In the genomic region with DNA sequence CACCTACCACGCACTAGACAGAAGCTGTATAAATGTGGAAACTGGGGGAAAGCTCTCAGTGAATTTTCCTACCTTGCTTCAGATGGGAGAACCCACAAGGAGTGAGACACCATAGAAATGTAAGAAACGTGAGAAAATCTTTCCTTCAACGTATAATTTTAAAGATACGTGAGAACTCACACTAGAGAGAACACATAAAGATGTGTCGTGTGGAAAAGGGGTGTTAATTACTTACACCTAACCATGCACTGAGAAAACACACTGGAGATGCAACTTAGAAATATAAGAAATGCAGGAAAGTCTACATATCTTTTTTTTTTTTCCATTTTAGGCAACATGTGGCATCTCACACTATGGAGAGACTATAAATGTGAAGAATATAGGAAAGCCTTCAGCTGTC, we compare ENCODE assay signal across 27 cellular contexts.
"Had no signal": no experiment of that assay in that cellular context is flagged by ENCODE, and none has a peak within 500 bp of the region (broad histone marks: within the 10 kb centered on the region; RNA-seq: fewer than 3 reads in every experiment).

No MANE protein-coding gene starts in this region.

- H3K27me3 ChIP-seq: stomach, suprapubic skin, testis, thyroid gland, tibial artery, tibial nerve, transverse colon, upper lobe of left lung, upper lobe of right lung, uterus, vagina had no signal

- H3K36me3 ChIP-seq: stomach, suprapubic skin, thoracic aorta, thyroid gland, tibial artery, tibial nerve, transverse colon, upper lobe of left lung, upper lobe of right lung, uterus, vagina had no signal

- ATAC-seq: stimulated activated effector memory CD8-positive, alpha-beta T cell treated with anti-CD3 and anti-CD28 coated beads, Interleukin-12 subunit alpha, Interleukin-12 subunit beta, amount 100 ng/mL, for 72 hours; stimulated activated memory B cell treated with anti-CD40 and anti-IgM and Interleukin-4, amounts not matched to agents 10 μg/mL and 1 μg/mL and 100 μg/mL, for 72 hours; stimulated activated naive B cell treated with anti-CD40 and anti-IgM and Interleukin-4, amounts not matched to agents 10 μg/mL and 1 μg/mL and 100 μg/mL, for 72 hours; stimulated activated naive CD8-positive, alpha-beta T cell treated with anti-CD3 and anti-CD28 coated beads, Interleukin-15, amount 100 ng/mL, for 72 hours; stimulated activated naive CD8-positive, alpha-beta T cell treated with anti-CD3 and anti-CD28 coated beads, Interleukin-15, Interleukin-2, amounts not matched to agents 100 U/mL and 50 U/mL, for 24 hours; upper lobe of right lung had no signal

- H3K4me1 ChIP-seq: stomach, suprapubic skin, testis, thyroid gland, tibial artery, tibial nerve, transverse colon, upper lobe of left lung, upper lobe of right lung, uterus, vagina had no signal

- DNase-seq: stimulated activated CD4-positive, alpha-beta T cell treated with anti-CD3 and anti-CD28 coated beads, Interleukin-2, amount 100 ng/mL, for 48 hours; stimulated activated CD4-positive, alpha-beta T cell treated with anti-CD3 and anti-CD28 coated beads, Interleukin-4, amount 100 ng/mL, for 1 hour; stimulated activated CD4-positive, alpha-beta T cell treated with anti-CD3 and anti-CD28 coated beads, Interleukin-4, amount 100 ng/mL, for 24 hours; stimulated activated CD4-positive, alpha-beta T cell treated with anti-CD3 and anti-CD28 coated beads, Interleukin-4, amount 100 ng/mL, for 4 hours; stimulated activated CD8-positive, alpha-beta memory T cell treated with anti-CD3 and anti-CD28 coated beads, Interleukin-4, amount 100 ng/mL, for 48 hours; stimulated activated naive B cell treated with anti-CD40 and anti-IgM and Interleukin-4, amounts not matched to agents 10 μg/mL and 1 μg/mL and 100 μg/mL, for 72 hours; stimulated activated naive CD4-positive, alpha-beta T cell; stimulated activated naive CD4-positive, alpha-beta T cell treated with Interleukin-2 at 50 U/mL for 16 hours; stimulated activated naive CD8-positive, alpha-beta T cell treated with anti-CD3 and anti-CD28 coated beads, Interleukin-15, amount 100 ng/mL, for 72 hours; stimulated activated naive CD8-positive, alpha-beta T cell treated with anti-CD3 and anti-CD28 coated beads, Interleukin-15, Interleukin-2, amounts not matched to agents 100 U/mL and 50 U/mL, for 24 hours; stomach; substantia nigra; testis; thyroid gland; tibial artery; transverse colon; trophoblast cell; upper lobe of left lung; upper lobe of right lung; uterus had no signal

- H3K9me3 ChIP-seq: testis, thyroid gland, uterus, vagina had no signal

- H3K4me3 ChIP-seq: stomach, suprapubic skin, testis, thoracic aorta, thyroid gland, tibial artery, tibial nerve, transverse colon, upper lobe of left lung, upper lobe of right lung, uterus, vagina had no signal

- H3K27ac ChIP-seq: stomach, suprapubic skin, testis, thoracic aorta, thyroid gland, tibial artery, tibial nerve, transverse colon, upper lobe of left lung, upper lobe of right lung, uterus, vagina had no signal

- FAIRE-seq: urothelium cell line had no signal
